In genomic region chr20:59032023-59032712, GRCh38 we compare ENCODE assay signal across 1 cellular context.
TF ChIP-seq lines count a peak whose summit lies in the region.

Gene ATP5F1E (minus strand): TSS chr20:59032335. CDS start chr20:59032251, 84 bp downstream.

TF ChIP-seq in K562, 482 proteins besides CTCF, POLR2A, EP300 and RAD21 (continued from another document and continues in another):
- TF ChIP-seq MGA (IDR thresholded peaks at IDR 0.05), result peak; percentile 86
- TF ChIP-seq POLR2AphosphoS5 (IDR thresholded peaks at IDR 0.05; ENCODE audit: control insufficient read depth, insufficient read depth, low read depth, low read length), result peak; percentile 69
- peak in 1 of 3 experiments; percentile 86; a peak in 3 of 6 replicates for TF ChIP-seq ZBTB11 (CRISPR knock-in tag; IDR thresholded peaks at IDR 0.05)
- no peak for TF ChIP-seq FOXM1 (IDR thresholded peaks at IDR 0.05; ENCODE audit: low read depth)
- peak; percentile 90; the same call in 1 of the 2 replicates for TF ChIP-seq FOXM1 (CRISPR knock-in tag; IDR thresholded peaks at IDR 0.05; ENCODE audit: low read depth)
- peak; percentile 35; the same call in 1 of the 2 replicates for TF ChIP-seq SIN3B (IDR thresholded peaks at IDR 0.05; ENCODE audit: low read depth)
- peak; percentile 93 for TF ChIP-seq KLF13 (tag; IDR thresholded peaks at IDR 0.05; ENCODE audit: borderline replicate concordance, low read depth)
- no peak for TF ChIP-seq SMARCB1 (IDR thresholded peaks at IDR 0.05; ENCODE audit: insufficient read length, low read depth)
- 0 out of 2 replicates have a peak, but pooled peaks have one; percentile 55 for TF ChIP-seq STAT5B (CRISPR knock-in tag; IDR thresholded peaks at IDR 0.05)
- TF ChIP-seq TEAD1 (CRISPR knock-in tag; IDR thresholded peaks at IDR 0.05), result peak; percentile 73 to 98; a peak in 3 of 4 replicates
- no peak; the same call in 1 of the 2 replicates for TF ChIP-seq HEY1 (CRISPR knock-in tag; IDR thresholded peaks at IDR 0.05; ENCODE audit: borderline replicate concordance)
- TF ChIP-seq POLR2G (IDR thresholded peaks at IDR 0.05; ENCODE audit: low read depth, low read length), result peak; percentile 98
- TF ChIP-seq REST (CRISPR knock-in tag; IDR thresholded peaks at IDR 0.05; ENCODE audit: low read depth), result peak; percentile 84; the same call in 1 of the 2 replicates
- peak; percentile 99 for TF ChIP-seq CREB3 (tag; conservative IDR thresholded peaks at IDR 0.05; ENCODE audit: low read depth)
- peak; percentile 27; the same call in 1 of the 2 replicates for TF ChIP-seq CREB3L1 (IDR thresholded peaks at IDR 0.05; ENCODE audit: borderline replicate concordance, low read depth)
- no peak; the same call in 1 of the 2 replicates for TF ChIP-seq JUNB (CRISPR knock-in tag; conservative IDR thresholded peaks at IDR 0.05)
- no peak for TF ChIP-seq ZNF274 (IDR thresholded peaks at IDR 0.05; ENCODE audit: borderline replicate concordance, low read depth, low read length)
- TF ChIP-seq ZNF589 (CRISPR knock-in tag; IDR thresholded peaks at IDR 0.05; ENCODE audit: low read depth), result peak; percentile 96
- no peak; the same call in 1 of the 2 replicates for TF ChIP-seq HMG20B (CRISPR knock-in tag; IDR thresholded peaks at IDR 0.05)
- peak; percentile 97 for TF ChIP-seq BCL6 (CRISPR knock-in tag; IDR thresholded peaks at IDR 0.05)
- no peak for TF ChIP-seq ZBTB43 (CRISPR knock-in tag; IDR thresholded peaks at IDR 0.05)
- TF ChIP-seq YBX1 (IDR thresholded peaks at IDR 0.05), result no peak
- no peak; the same call in 1 of the 2 replicates for TF ChIP-seq HOXB6 (CRISPR knock-in tag; IDR thresholded peaks at IDR 0.05; ENCODE audit: borderline replicate concordance)
- TF ChIP-seq RNF219 (CRISPR knock-in tag; IDR thresholded peaks at IDR 0.05), result 0 out of 2 replicates have a peak, but pooled peaks have one; percentile 67
- no peak for TF ChIP-seq NBN (IDR thresholded peaks at IDR 0.05; ENCODE audit: low read depth)
- TF ChIP-seq ZNF124 (CRISPR knock-in tag; IDR thresholded peaks at IDR 0.05), result no peak
- no peak for TF ChIP-seq NCOA6 (IDR thresholded peaks at IDR 0.05)
- TF ChIP-seq SMAD4 (CRISPR knock-in tag; conservative IDR thresholded peaks at IDR 0.05), result peak; percentile 96
